In the genomic region with DNA sequence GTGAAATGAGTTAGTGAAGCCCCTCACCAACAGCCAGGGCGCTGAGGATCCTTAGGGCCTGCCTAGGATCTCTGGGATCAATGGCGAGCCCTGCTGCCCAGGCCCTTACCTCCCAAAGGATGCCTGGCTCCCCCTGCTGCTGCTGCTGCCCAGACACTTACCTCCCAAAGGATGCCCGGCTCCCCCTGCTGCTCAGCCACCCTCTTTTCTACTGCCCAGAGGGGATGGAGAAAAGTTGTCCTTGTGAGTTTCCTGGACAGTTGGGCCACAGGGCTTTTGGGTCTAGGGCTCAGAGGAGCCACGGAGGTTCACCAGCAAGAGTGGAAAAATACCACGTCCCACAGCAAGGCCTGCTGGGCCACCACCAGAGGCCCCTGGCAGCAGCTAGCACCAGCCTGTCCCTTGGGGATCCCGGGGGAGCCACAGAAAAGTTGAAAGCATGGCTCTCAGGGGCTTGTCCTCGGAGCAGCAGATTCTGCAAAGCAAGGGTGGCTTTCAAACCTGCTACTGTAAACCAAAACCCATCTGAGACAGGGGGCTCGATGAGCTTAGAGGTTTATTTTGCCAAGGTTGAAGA, we compare ENCODE assay signal across 8 cellular contexts. TPM values are rescaled to one million over a fixed set of nuclear protein-coding genes. Genes with fewer than 3 reads are reported as not detected.
A peak's percentile ranks its signal among the peaks of the same experiment; 100 is the strongest.
DNase-seq lines count a peak whose midpoint lies in the region; ATAC-seq and TF ChIP-seq lines count a peak whose summit lies in the region.

No MANE protein-coding gene starts in this region.

- peaks cover 43% of the 10 kb centered on the region for H3K36me3 ChIP-seq in H7 (replicated peaks; ENCODE audit: control insufficient read depth, insufficient read depth, low read length)

- H3K4me3 ChIP-seq in H7 (ENCODE audit: insufficient read depth, low read depth, low read length) (no peak overlapping the region), astrocyte of the spinal cord (ENCODE audit: low read depth, low read length) (no peak overlapping the region)

- no peak for ATAC-seq in HG02973 (IDR thresholded peaks at IDR 0.05; ENCODE audit: unreplicated experiment)
- no peak for ATAC-seq in HG03025 (IDR thresholded peaks at IDR 0.05; ENCODE audit: low FRiP score, unreplicated experiment)

- H3K27me3 ChIP-seq in H7 (ENCODE audit: control insufficient read depth, insufficient read depth, low read length), result no peaks in the 10 kb centered on the region

- in situ Hi-C loops in astrocyte of the spinal cord (cut with HindIII; ENCODE audit: low sequenced_read_pairs), result no loop called here

- peak; percentile 91 for TF ChIP-seq CTCF in astrocyte of the spinal cord (IDR thresholded peaks at IDR 0.05; ENCODE audit: low read depth, low read length)

- DNase-seq in DMS114 treated with DMSO at 0.1 percent for 48 hours (lab: John Stamatoyannopoulos, UW; ENCODE audit: unreplicated experiment) (peak; percentile 46), H7 (peak; percentile 91), RKO (ENCODE audit: low spot score) (peak; percentile 50), astrocyte of the spinal cord (ENCODE audit: low read depth, low spot score) (peak; percentile 73), iPS-NIHi11 (ENCODE audit: low spot score) (peak; percentile 80)
- peak in 2 of 3 experiments; percentile 7 to 13 for DNase-seq in stimulated activated CD4-positive, alpha-beta T cell treated with anti-CD3 and anti-CD28 coated beads, TNF-alpha, amount 100 ng/mL, for 4 hours (ENCODE audit: low read depth in 3 of 3)

RNA-seq across cellular contexts. Expression of a gene that starts 59.4 kb away (rescaled TPM):
- total RNA-seq in H7 (2014; rRNA removed; shearing (Covaris generic)), result 88.8 and 113 TPM in 2 replicates

Comparison
In these comparisons a context has a peak if more than half of its experiments do, and no peak if none do; other contexts are left out.
1. DNase-seq: peak in every context shown above with its lines; median percentile 91 in H7; 80 in iPS-NIHi11; 73 in astrocyte of the spinal cord; 50 in RKO; 46 in DMS114 treated with DMSO at 0.1 percent for 48 hours; 10 in stimulated activated CD4-positive, alpha-beta T cell treated with anti-CD3 and anti-CD28 coated beads, TNF-alpha, amount 100 ng/mL, for 4 hours.